ENCODE assay signal across 8 cellular contexts in genomic region chr11:3423138-3423715, GRCh38. TPM values are rescaled to one million over a fixed set of nuclear protein-coding genes. Genes with fewer than 3 reads are reported as not detected.
A peak's percentile ranks its signal among the peaks of the same experiment; 100 is the strongest.
DNase-seq lines count a peak whose midpoint lies in the region; ATAC-seq and TF ChIP-seq lines count a peak whose summit lies in the region.
"Not testable (repeated sequence)": the region's sequence is repeated elsewhere in the genome, so short reads cannot be mapped to it uniquely, and the experiment has no call there.

No MANE protein-coding gene starts in this region.

- H3K4me3 ChIP-seq in BE2C (ENCODE audit: low read depth, low read length) (peak overlapping the region; percentile 35), cardiac fibroblast (replicated peaks in 1 of 2; ENCODE audit: low read depth in 2 of 2, low read length in 2 of 2) (peak overlapping the region; percentile 57 to 58), right cardiac atrium (ENCODE audit: low read length) (peak overlapping the region; percentile 63)
- H3K4me3 ChIP-seq in naive thymus-derived CD4-positive, alpha-beta T cell (ENCODE audit: low read length), result peak overlapping the region; percentile 63

- not testable (repeated sequence) for H3K36me3 ChIP-seq in BE2C; naive thymus-derived CD4-positive, alpha-beta T cell (ENCODE audit: control insufficient read depth in 2 of 3, insufficient read depth in 3 of 3, low read length in 3 of 3)

- H3K9me3 Mint-ChIP-seq in naive thymus-derived CD4-positive, alpha-beta T cell; stimulated activated naive CD8-positive, alpha-beta T cell treated with anti-CD3 and anti-CD28 coated beads, Interleukin-15, amount 100 ng/mL, for 72 hours: not testable (repeated sequence)

- ATAC-seq in GM21515 (IDR thresholded peaks at IDR 0.05; ENCODE audit: unreplicated experiment), result peak; percentile 18
- ATAC-seq in right cardiac atrium; naive thymus-derived CD4-positive, alpha-beta T cell; stimulated activated naive CD8-positive, alpha-beta T cell treated with anti-CD3 and anti-CD28 coated beads, Interleukin-15, amount 100 ng/mL, for 72 hours: not testable (repeated sequence)

- H3K27ac ChIP-seq in right cardiac atrium (ENCODE audit: low read length), result not testable (repeated sequence)
- peak overlapping the region; percentile 88 for H3K27ac ChIP-seq in naive thymus-derived CD4-positive, alpha-beta T cell (ENCODE audit: low read depth, low read length)

- not testable (repeated sequence) for TF ChIP-seq CTCF in BE2C (IDR thresholded peaks at IDR 0.05; ENCODE audit: low read depth, low read length); cardiac fibroblast (IDR thresholded peaks at IDR 0.05; ENCODE audit: low read depth, low read length)

- CTCF ChIA-PET in naive thymus-derived CD4-positive, alpha-beta T cell (lab: Charles Lee), result interaction anchor here (0.6 kb wide), 1 partner anchor 551 kb away, joined by 3 read pairs; no protein-coding TSS in a partner anchor

- WGBS in right cardiac atrium, result under 1% methylated on average over 45 of the region's 45 CpGs

- intact Hi-C loops in right cardiac atrium (cut with DNase I), result not testable (repeated sequence)
- intact Hi-C loops in naive thymus-derived CD4-positive, alpha-beta T cell (cut with micrococcal nuclease), result loop anchor here (2.0 to 10.0 kb wide), 6 partner anchors 374 to 976 kb away; partner anchors contain the start of genes CDKN1C (in 1 of the 2), NAP1L4 (in 1 of the 2), NUP98 (in 1 of the 2) and TRIM21 (in 1 of the 2)

- not testable (repeated sequence) for H3K4me1 ChIP-seq in BE2C; right cardiac atrium (ENCODE audit: control insufficient read depth, insufficient read depth, low read length); naive thymus-derived CD4-positive, alpha-beta T cell (ENCODE audit: control insufficient read depth in 2 of 2, insufficient read depth in 2 of 2, low read length in 2 of 2)

- H3K27me3 Mint-ChIP-seq in naive thymus-derived CD4-positive, alpha-beta T cell, result peaks cover 0 to 41% (median 3%) of the 10 kb centered on the region in 5 donors
- not testable (repeated sequence) for H3K27me3 Mint-ChIP-seq in stimulated activated naive CD8-positive, alpha-beta T cell treated with anti-CD3 and anti-CD28 coated beads, Interleukin-15, amount 100 ng/mL, for 72 hours

- not testable (repeated sequence) for DNase-seq in BE2C; cardiac fibroblast (ENCODE audit: low read depth in 2 of 2); right cardiac atrium
- peak; percentile 57 for DNase-seq in NCI-H2227 (lab: John Stamatoyannopoulos, UW; ENCODE audit: unreplicated experiment)
- DNase-seq in activated CD4-positive, alpha-beta T cell treated with anti-CD3 and anti-CD28 coated beads for 48 hours, result peak; percentile 9
- peak in 1 of 9 donors; percentile 14 for DNase-seq in naive thymus-derived CD4-positive, alpha-beta T cell
- DNase-seq in stimulated activated naive CD8-positive, alpha-beta T cell treated with anti-CD3 and anti-CD28 coated beads, Interleukin-15, amount 100 ng/mL, for 72 hours, result peak in 1 of 2 donors; percentile 21

- H3K27me3 ChIP-seq in BE2C; right cardiac atrium (ENCODE audit: control insufficient read depth, insufficient read depth); naive thymus-derived CD4-positive, alpha-beta T cell (ENCODE audit: control insufficient read depth in 2 of 2, insufficient read depth in 2 of 2, low read length in 2 of 2): not testable (repeated sequence)

- H3K4me1 Mint-ChIP-seq in naive thymus-derived CD4-positive, alpha-beta T cell, result peaks cover 5 to 21% (median 14%) of the 10 kb centered on the region in 7 donors
- H3K4me1 Mint-ChIP-seq in stimulated activated naive CD8-positive, alpha-beta T cell treated with anti-CD3 and anti-CD28 coated beads, Interleukin-15, amount 100 ng/mL, for 72 hours, result peaks cover 30% of the 10 kb centered on the region

- POLR2A ChIA-PET in naive thymus-derived CD4-positive, alpha-beta T cell (lab: Charles Lee), result interaction anchor here (0.9 to 1.0 kb wide), 2 partner anchors 41 to 49 kb away, joined by 3 to 5 read pairs; no protein-coding TSS in a partner anchor

- H3K27ac Mint-ChIP-seq in naive thymus-derived CD4-positive, alpha-beta T cell, result peak overlapping the region in 8 of 9 donors; percentile 33 to 99 (median 91)
- peak overlapping the region in 1 of 2 donors; percentile 94 for H3K27ac Mint-ChIP-seq in stimulated activated naive CD8-positive, alpha-beta T cell treated with anti-CD3 and anti-CD28 coated beads, Interleukin-15, amount 100 ng/mL, for 72 hours

- H3K4me3 Mint-ChIP-seq in naive thymus-derived CD4-positive, alpha-beta T cell, result peak overlapping the region; percentile 90 to 98 (median 94)
- peak overlapping the region; percentile 90 to 98 for H3K4me3 Mint-ChIP-seq in stimulated activated naive CD8-positive, alpha-beta T cell treated with anti-CD3 and anti-CD28 coated beads, Interleukin-15, amount 100 ng/mL, for 72 hours

- not testable (repeated sequence) for H3K9me3 ChIP-seq in BE2C; right cardiac atrium (ENCODE audit: control insufficient read depth, low read length); naive thymus-derived CD4-positive, alpha-beta T cell (ENCODE audit: control insufficient read depth in 2 of 3, low read length in 3 of 3)

- H3K36me3 Mint-ChIP-seq in naive thymus-derived CD4-positive, alpha-beta T cell, result not testable (repeated sequence)

RNA-seq across cellular contexts. Expression of gene ZNF195, which starts 44.3 kb away (rescaled TPM):
- 20.1 TPM for polyA plus RNA-seq in BE2C (2012; ENCODE audit: insufficient read depth, insufficient read length, low read depth)
- total RNA-seq in right cardiac atrium, result 10 to 100 TPM; 10.5 to 13.9 (median 12.6) TPM
- polyA plus RNA-seq in right cardiac atrium, result 6.9 TPM
- 10 to 100 TPM; 18.4 to 39.0 (median 33.7) TPM for total RNA-seq in naive thymus-derived CD4-positive, alpha-beta T cell
- 10 to 100 TPM; 18.9 to 21.0 TPM for polyA plus RNA-seq in naive thymus-derived CD4-positive, alpha-beta T cell
